ENCODE assay signal across 19 cellular contexts in genomic region chr15:60962087-60962486, GRCh38.
"Had no signal": no experiment of that assay in that cellular context is flagged by ENCODE, and none has a peak within 500 bp of the region (broad histone marks: within the 10 kb centered on the region; RNA-seq: fewer than 3 reads in every experiment).

No MANE protein-coding gene starts in this region.

- H3K27ac Mint-ChIP-seq: activated CD4-positive, alpha-beta memory T cell treated with anti-CD3 and anti-CD28 coated beads for 36 hours; activated naive CD8-positive, alpha-beta T cell; activated T-helper 1 cell treated with anti-CD3 and anti-CD28 coated beads, Interleukin-12 subunit alpha, Interleukin-12 subunit beta, Interleukin-2, Interleukin-4 antibody, amounts not matched to agents 30 ng/mL and 10 ng/mL and 1 ng/mL, durations not matched to agents 14 hours and 24 hours and 36 hours; progenitor cell of endocrine pancreas; T-cell; WTC11 had no signal

- H3K4me1 ChIP-seq: lower lobe of right lung, upper lobe of right lung had no signal

- H3K4me2 ChIP-seq: smooth muscle cell had no signal

- H3K9me3 ChIP-seq: lower lobe of right lung, testis, upper lobe of right lung had no signal

- H3K36me3 Mint-ChIP-seq: activated CD4-positive, alpha-beta memory T cell treated with anti-CD3 and anti-CD28 coated beads for 36 hours; activated naive CD8-positive, alpha-beta T cell; T-cell; WTC11 had no signal

- H3K27me3 ChIP-seq: cardiac muscle cell, testis, upper lobe of right lung had no signal

- H3K36me3 ChIP-seq: cardiac muscle cell, lower lobe of right lung, upper lobe of right lung had no signal

- H3K9me3 Mint-ChIP-seq: activated CD4-positive, alpha-beta memory T cell treated with anti-CD3 and anti-CD28 coated beads for 36 hours; activated T-helper 1 cell treated with anti-CD3 and anti-CD28 coated beads, Interleukin-12 subunit alpha, Interleukin-12 subunit beta, Interleukin-2, Interleukin-4 antibody, amounts not matched to agents 30 ng/mL and 10 ng/mL and 1 ng/mL, durations not matched to agents 14 hours and 24 hours and 36 hours; T-cell; WTC11 had no signal

- ATAC-seq: left colon, lower lobe of right lung, T-cell, upper lobe of right lung, WTC11 had no signal

- H3K4me3 ChIP-seq: cardiac muscle cell, coronary artery, lower lobe of right lung, smooth muscle cell, testis, upper lobe of right lung had no signal

- H3K4me1 Mint-ChIP-seq: neural crest cell, T-cell had no signal

- H3K4me3 Mint-ChIP-seq: activated CD4-positive, alpha-beta memory T cell treated with anti-CD3 and anti-CD28 coated beads for 36 hours; activated naive CD8-positive, alpha-beta T cell; activated T-helper 1 cell treated with anti-CD3 and anti-CD28 coated beads, Interleukin-12 subunit alpha, Interleukin-12 subunit beta, Interleukin-2, Interleukin-4 antibody, amounts not matched to agents 30 ng/mL and 10 ng/mL and 1 ng/mL, durations not matched to agents 14 hours and 24 hours and 36 hours; neural crest cell; T-cell; WTC11 had no signal

- H3K27me3 Mint-ChIP-seq: activated naive CD8-positive, alpha-beta T cell had no signal

- DNase-seq: activated CD4-positive, alpha-beta memory T cell treated with anti-CD3 and anti-CD28 coated beads for 36 hours; activated CD4-positive, alpha-beta T cell treated with anti-CD3 and anti-CD28 coated beads for 4 hours; activated T-cell treated with anti-CD3 and anti-CD28 coated beads for 4 hours; foreskin fibroblast; islet precursor cell; left colon; lower lobe of right lung; stimulated activated CD4-positive, alpha-beta T cell treated with anti-CD3 and anti-CD28 coated beads, Interleukin-4, amount 100 ng/mL, for 1 hour; T-cell; testis; upper lobe of right lung had no signal

- H3K27ac ChIP-seq: cardiac muscle cell, coronary artery, lower lobe of right lung, testis, upper lobe of right lung had no signal
